8 cellular contexts compared by ENCODE assay signal in genomic region chr7:134986363-134987231, GRCh38. TPM values are rescaled to one million over a fixed set of nuclear protein-coding genes. Genes with fewer than 3 reads are reported as not detected.
A peak's percentile ranks its signal among the peaks of the same experiment; 100 is the strongest.
DNase-seq lines count a peak whose midpoint lies in the region; ATAC-seq and TF ChIP-seq lines count a peak whose summit lies in the region.

Gene AGBL3, plus strand, starts transcription at chr7:134986508. Its CDS starts 1,426 bp downstream, at chr7:134987934.

- peak; percentile 96 for DNase-seq in NCI-H526 treated with DMSO at 0.1 percent for 48 hours (lab: John Stamatoyannopoulos, UW)
- peak; percentile 77 to 86 for DNase-seq in activated CD4-positive, alpha-beta T cell treated with anti-CD3 and anti-CD28 coated beads, Interleukin-2, amount 50 U/mL, for 24 hours (ENCODE audit: low read depth in 1 of 2, low spot score in 1 of 2)
- peak; percentile 92 to 95 for DNase-seq in dermis microvascular lymphatic vessel endothelial cell (ENCODE audit: low read depth in 2 of 2)
- DNase-seq in stimulated activated CD4-positive, alpha-beta T cell treated with anti-CD3 and anti-CD28 coated beads, Interleukin-4, amount 100 ng/mL, for 24 hours = peak; percentile 91

- ATAC-seq in GM19328 (IDR thresholded peaks at IDR 0.05; ENCODE audit: unreplicated experiment) (peak; percentile 92), HG03520 (IDR thresholded peaks at IDR 0.05; ENCODE audit: unreplicated experiment) (peak; percentile 88)

- peak within 1 kb of the TSS; percentile 75 to 98 (median 94) for H3K4me3 ChIP-seq in liver (ENCODE audit: low read depth in 1 of 3, low read length in 3 of 3)

- peaks cover 3 to 18% (median 8%) of the 10 kb centered on the region in 4 donors for H3K4me1 ChIP-seq in liver (ENCODE audit: control insufficient read depth in 4 of 4, insufficient read depth in 4 of 4, low read length in 3 of 4)

- peaks cover 0 to 2% (median 0%) of the 10 kb centered on the region in 4 donors for H3K36me3 ChIP-seq in liver (ENCODE audit: control insufficient read depth in 4 of 4, insufficient read depth in 3 of 4, low read depth in 1 of 4, low read length in 3 of 4)

- peak; percentile 65 to 69 for TF ChIP-seq RAD21 in liver (IDR thresholded peaks at IDR 0.05)

- TF ChIP-seq CTCF in C4-2B (conservative IDR thresholded peaks at IDR 0.05) = peak; percentile 88
- TF ChIP-seq CTCF in liver (IDR thresholded peaks at IDR 0.05; ENCODE audit: low read depth, low read length, missing input control) = peak; percentile 45

- WGBS in liver = under 1% methylated on average over 69 of the region's 69 CpGs

- H3K27me3 ChIP-seq in liver (ENCODE audit: control insufficient read depth in 4 of 4, insufficient read depth in 4 of 4, low read length in 3 of 4) = no peaks in the 10 kb centered on the region

- no peaks in the 10 kb centered on the region for H3K9me3 ChIP-seq in liver (ENCODE audit: control insufficient read depth in 4 of 4, low read length in 3 of 4)

- H3K9ac ChIP-seq in liver (ENCODE audit: low read depth in 1 of 2, low read length in 2 of 2) = peak within 1 kb of the TSS; percentile 94 to 96

- H3K27ac ChIP-seq in C4-2B (peak within 1 kb of the TSS; percentile 95), liver (ENCODE audit: low read depth in 1 of 2, low read length in 2 of 2) (peak within 1 kb of the TSS; percentile 80 to 95)

TF ChIP-seq in liver, 16 proteins besides CTCF, POLR2A, EP300 and RAD21:
- TF ChIP-seq, protein P1, sequence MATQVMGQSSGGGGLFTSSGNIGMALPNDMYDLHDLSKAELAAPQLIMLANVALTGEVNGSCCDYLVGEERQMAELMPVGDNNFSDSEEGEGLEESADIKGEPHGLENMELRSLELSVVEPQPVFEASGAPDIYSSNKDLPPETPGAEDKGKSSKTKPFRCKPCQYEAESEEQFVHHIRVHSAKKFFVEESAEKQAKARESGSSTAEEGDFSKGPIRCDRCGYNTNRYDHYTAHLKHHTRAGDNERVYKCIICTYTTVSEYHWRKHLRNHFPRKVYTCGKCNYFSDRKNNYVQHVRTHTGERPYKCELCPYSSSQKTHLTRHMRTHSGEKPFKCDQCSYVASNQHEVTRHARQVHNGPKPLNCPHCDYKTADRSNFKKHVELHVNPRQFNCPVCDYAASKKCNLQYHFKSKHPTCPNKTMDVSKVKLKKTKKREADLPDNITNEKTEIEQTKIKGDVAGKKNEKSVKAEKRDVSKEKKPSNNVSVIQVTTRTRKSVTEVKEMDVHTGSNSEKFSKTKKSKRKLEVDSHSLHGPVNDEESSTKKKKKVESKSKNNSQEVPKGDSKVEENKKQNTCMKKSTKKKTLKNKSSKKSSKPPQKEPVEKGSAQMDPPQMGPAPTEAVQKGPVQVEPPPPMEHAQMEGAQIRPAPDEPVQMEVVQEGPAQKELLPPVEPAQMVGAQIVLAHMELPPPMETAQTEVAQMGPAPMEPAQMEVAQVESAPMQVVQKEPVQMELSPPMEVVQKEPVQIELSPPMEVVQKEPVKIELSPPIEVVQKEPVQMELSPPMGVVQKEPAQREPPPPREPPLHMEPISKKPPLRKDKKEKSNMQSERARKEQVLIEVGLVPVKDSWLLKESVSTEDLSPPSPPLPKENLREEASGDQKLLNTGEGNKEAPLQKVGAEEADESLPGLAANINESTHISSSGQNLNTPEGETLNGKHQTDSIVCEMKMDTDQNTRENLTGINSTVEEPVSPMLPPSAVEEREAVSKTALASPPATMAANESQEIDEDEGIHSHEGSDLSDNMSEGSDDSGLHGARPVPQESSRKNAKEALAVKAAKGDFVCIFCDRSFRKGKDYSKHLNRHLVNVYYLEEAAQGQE (IDR thresholded peaks at IDR 0.05) = peak; percentile 63
- TF ChIP-seq JUND (IDR thresholded peaks at IDR 0.05) (no peak), EGR1 (IDR thresholded peaks at IDR 0.05; ENCODE audit: low read depth in 2 of 2) (no peak), HNF4A (conservative IDR thresholded peaks at IDR 0.05) (peak in 1 of 2 donors; percentile 20), FOXA2 (IDR thresholded peaks at IDR 0.05) (no peak), NR2F2 (IDR thresholded peaks at IDR 0.05) (no peak), FOXA1 (IDR thresholded peaks at IDR 0.05) (peak; percentile 13), HNF4G (IDR thresholded peaks at IDR 0.05) (no peak), RXRA (IDR thresholded peaks at IDR 0.05) (no peak), TAF1 (conservative IDR thresholded peaks at IDR 0.05) (peak; percentile 70), SP1 (IDR thresholded peaks at IDR 0.05) (peak; percentile 19), YY1 (IDR thresholded peaks at IDR 0.05) (peak; percentile 88), GABPA (IDR thresholded peaks at IDR 0.05 in 1 of 2, conservative IDR thresholded peaks at IDR 0.05 in 1 of 2) (peak in 1 of 2 donors; percentile 44)
- TF ChIP-seq, protein P2, sequence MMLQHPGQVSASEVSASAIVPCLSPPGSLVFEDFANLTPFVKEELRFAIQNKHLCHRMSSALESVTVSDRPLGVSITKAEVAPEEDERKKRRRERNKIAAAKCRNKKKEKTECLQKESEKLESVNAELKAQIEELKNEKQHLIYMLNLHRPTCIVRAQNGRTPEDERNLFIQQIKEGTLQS (IDR thresholded peaks at IDR 0.05) = peak; percentile 1
- TF ChIP-seq, protein P3, sequence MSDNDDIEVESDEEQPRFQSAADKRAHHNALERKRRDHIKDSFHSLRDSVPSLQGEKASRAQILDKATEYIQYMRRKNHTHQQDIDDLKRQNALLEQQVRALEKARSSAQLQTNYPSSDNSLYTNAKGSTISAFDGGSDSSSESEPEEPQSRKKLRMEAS (IDR thresholded peaks at IDR 0.05) = no peak
- TF ChIP-seq, protein P4, sequence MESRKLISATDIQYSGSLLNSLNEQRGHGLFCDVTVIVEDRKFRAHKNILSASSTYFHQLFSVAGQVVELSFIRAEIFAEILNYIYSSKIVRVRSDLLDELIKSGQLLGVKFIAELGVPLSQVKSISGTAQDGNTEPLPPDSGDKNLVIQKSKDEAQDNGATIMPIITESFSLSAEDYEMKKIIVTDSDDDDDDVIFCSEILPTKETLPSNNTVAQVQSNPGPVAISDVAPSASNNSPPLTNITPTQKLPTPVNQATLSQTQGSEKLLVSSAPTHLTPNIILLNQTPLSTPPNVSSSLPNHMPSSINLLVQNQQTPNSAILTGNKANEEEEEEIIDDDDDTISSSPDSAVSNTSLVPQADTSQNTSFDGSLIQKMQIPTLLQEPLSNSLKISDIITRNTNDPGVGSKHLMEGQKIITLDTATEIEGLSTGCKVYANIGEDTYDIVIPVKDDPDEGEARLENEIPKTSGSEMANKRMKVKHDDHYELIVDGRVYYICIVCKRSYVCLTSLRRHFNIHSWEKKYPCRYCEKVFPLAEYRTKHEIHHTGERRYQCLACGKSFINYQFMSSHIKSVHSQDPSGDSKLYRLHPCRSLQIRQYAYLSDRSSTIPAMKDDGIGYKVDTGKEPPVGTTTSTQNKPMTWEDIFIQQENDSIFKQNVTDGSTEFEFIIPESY (IDR thresholded peaks at IDR 0.05) = peak; percentile 99
TF ChIP-seq in liver: peak in this region for 9.

RNA-seq across cellular contexts. Expression of gene AGBL3, which starts in this region (rescaled TPM):
- total RNA-seq in dermis microvascular lymphatic vessel endothelial cell (0.51 and 1.0 TPM in 2 replicates), liver (1 to 10 TPM; 1.7 to 2.0 TPM)
- polyA plus RNA-seq in liver = 1 to 10 TPM in 1 of 2 donors, under 1 TPM in 1; 0.67 to 3.1 TPM

Comparison
In these comparisons a context has a peak if more than half of its experiments do, and no peak if none do; other contexts are left out.
1. Peak in every context shown above with its lines: DNase-seq, ATAC-seq, H3K4me3 ChIP-seq and H3K27ac ChIP-seq.